ENCODE assay signal across 6 cellular contexts in the genomic region with DNA sequence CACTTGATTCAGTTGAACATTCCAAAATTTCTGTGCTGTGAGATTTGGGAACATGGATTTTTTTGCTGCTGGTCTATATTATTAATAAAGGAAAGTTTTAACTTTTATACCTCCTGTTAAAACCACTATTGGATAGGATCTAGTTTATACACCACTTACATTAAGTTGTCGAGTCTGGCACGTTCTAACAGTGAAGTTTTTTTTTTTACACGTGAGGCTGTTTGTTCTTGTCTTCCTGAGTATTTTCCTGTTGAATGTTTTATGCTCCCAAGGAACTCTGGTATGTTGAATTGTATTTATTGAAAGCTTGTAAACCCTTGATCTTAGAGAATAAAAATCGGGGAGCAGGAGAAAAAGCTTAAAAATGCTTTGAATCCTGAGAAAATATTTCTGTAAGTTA.
"Had no signal": no experiment of that assay in that cellular context is flagged by ENCODE, and none has a peak within 500 bp of the region (broad histone marks: within the 10 kb centered on the region; RNA-seq: fewer than 3 reads in every experiment).

No MANE protein-coding gene starts in this region.

- H3K27ac ChIP-seq: GM23248 had no signal

- H3K4me3 Mint-ChIP-seq: H9 had no signal

- DNase-seq: GM23248, GOT3, H9, HCEC 1CT, IMR-90 had no signal

- H3K9me3 Mint-ChIP-seq: H9 had no signal

- FAIRE-seq: HTR-8/SVneo had no signal
